18 cellular contexts compared by ENCODE assay signal in genomic region chr12:121294151-121294889, GRCh38. TPM values are rescaled to one million over a fixed set of nuclear protein-coding genes. Genes with fewer than 3 reads are reported as not detected.
A peak's percentile ranks its signal among the peaks of the same experiment; 100 is the strongest.
DNase-seq lines count a peak whose midpoint lies in the region; ATAC-seq, FAIRE-seq and TF ChIP-seq lines count a peak whose summit lies in the region.
"Had no signal": no experiment of that assay in that cellular context is flagged by ENCODE, and none has a peak within 500 bp of the region (broad histone marks: within the 10 kb centered on the region; RNA-seq: fewer than 3 reads in every experiment).

No MANE protein-coding gene starts in this region.

- no peaks in the 10 kb centered on the region for H3K9me3 Mint-ChIP-seq in activated T-cell treated with anti-CD3 and anti-CD28 coated beads, Interleukin-2, amount 50 U/mL, for 24 hours
- no peaks in the 10 kb centered on the region for H3K9me3 Mint-ChIP-seq in naive thymus-derived CD8-positive, alpha-beta T cell
- no peaks in the 10 kb centered on the region for H3K9me3 Mint-ChIP-seq in activated CD8-positive, alpha-beta memory T cell treated with anti-CD3 and anti-CD28 coated beads, Interleukin-2, amount 10 ng/mL, durations not matched to agents 7 days and 5 days (ENCODE audit: low read depth)
- H3K9me3 Mint-ChIP-seq: activated B cell treated with CpG ODN at 0.5 μM for 24 hours; CD8-positive, alpha-beta T cell; dendritic cell treated with granulocyte-macrophage colony-stimulating factor and Interleukin-4, amounts not matched to agents 40 ng/mL and 50 ng/mL, for 4 days had no signal

- no peak overlapping the region for H3K4me2 ChIP-seq in HCT116 (ENCODE audit: low read length)
- H3K4me2 ChIP-seq in GM12878 (ENCODE audit: control insufficient read depth, insufficient read depth), result peak overlapping the region; percentile 90

- no peak for ATAC-seq in HCT116
- no peak for ATAC-seq in GM12878
- no peak for ATAC-seq in naive thymus-derived CD8-positive, alpha-beta T cell
- no peak for ATAC-seq in activated CD8-positive, alpha-beta memory T cell treated with anti-CD3 and anti-CD28 coated beads, Interleukin-2, amount 10 ng/mL, durations not matched to agents 7 days and 5 days
- no peak for ATAC-seq in HG03039 (IDR thresholded peaks at IDR 0.05; ENCODE audit: unreplicated experiment)
- ATAC-seq: CD8-positive, alpha-beta T cell; right cardiac atrium; T-helper 17 cell had no signal

- no peak overlapping the region for H3K27ac ChIP-seq in HCT116 (ENCODE audit: low read depth, low read length)
- H3K27ac ChIP-seq in GM12878 (ENCODE audit: control insufficient read depth, insufficient read depth), result no peak overlapping the region

- H3K4me3 Mint-ChIP-seq in activated T-cell treated with anti-CD3 and anti-CD28 coated beads, Interleukin-2, amount 50 U/mL, for 24 hours, result peak overlapping the region; percentile 92
- H3K4me3 Mint-ChIP-seq in naive thymus-derived CD8-positive, alpha-beta T cell, result peak overlapping the region in 6 of 10 donors; percentile 28 to 56 (median 46)
- no peak overlapping the region for H3K4me3 Mint-ChIP-seq in activated CD8-positive, alpha-beta memory T cell treated with anti-CD3 and anti-CD28 coated beads, Interleukin-2, amount 10 ng/mL, durations not matched to agents 7 days and 5 days

- TF ChIP-seq RAD21 in HCT116 (IDR thresholded peaks at IDR 0.05; ENCODE audit: low read depth), result no peak
- no peak for TF ChIP-seq RAD21 in GM12878 (IDR thresholded peaks at IDR 0.05; ENCODE audit: insufficient read depth, low read depth, low read length)

- SMC1A ChIA-PET in GM12878 (lab: Charles Lee; ENCODE audit: uncharacterized antibody, unreplicated experiment), result interaction anchor here (1.1 to 2.7 kb wide), 2 partner anchors 22 to 36 kb away, joined by 3 to 20 read pairs; no protein-coding TSS in a partner anchor

- peaks cover 41% of the 10 kb centered on the region for H3K4me1 Mint-ChIP-seq in activated T-cell treated with anti-CD3 and anti-CD28 coated beads, Interleukin-2, amount 50 U/mL, for 24 hours (ENCODE audit: low read depth)
- H3K4me1 Mint-ChIP-seq in naive thymus-derived CD8-positive, alpha-beta T cell, result peaks cover 5 to 36% (median 28%) of the 10 kb centered on the region in 4 donors
- peaks cover 26% of the 10 kb centered on the region for H3K4me1 Mint-ChIP-seq in activated CD8-positive, alpha-beta memory T cell treated with anti-CD3 and anti-CD28 coated beads, Interleukin-2, amount 10 ng/mL, durations not matched to agents 7 days and 5 days

- H3K36me3 Mint-ChIP-seq in activated T-cell treated with anti-CD3 and anti-CD28 coated beads, Interleukin-2, amount 50 U/mL, for 24 hours (ENCODE audit: low read depth), result peaks cover 54% of the 10 kb centered on the region
- peaks cover 0 to 14% (median 5%) of the 10 kb centered on the region in 3 donors for H3K36me3 Mint-ChIP-seq in naive thymus-derived CD8-positive, alpha-beta T cell
- H3K36me3 Mint-ChIP-seq in activated CD8-positive, alpha-beta memory T cell treated with anti-CD3 and anti-CD28 coated beads, Interleukin-2, amount 10 ng/mL, durations not matched to agents 7 days and 5 days, result peaks cover 7% of the 10 kb centered on the region

- intact Hi-C loops in HCT116 (cut with micrococcal nuclease) (no loop called here), GM12878 (cut with micrococcal nuclease; ENCODE audit: unreplicated experiment) (no loop called here)

- peaks cover 3 to 19% of the 10 kb centered on the region in 2 experiments for H3K4me1 ChIP-seq in HCT116 (ENCODE audit: control insufficient read depth in 1 of 2, insufficient read depth in 2 of 2, low read length in 2 of 2)
- H3K4me1 ChIP-seq in GM12878 (ENCODE audit: control insufficient read depth, insufficient read depth, low read length), result peaks cover 13% of the 10 kb centered on the region

- RAD21 ChIA-PET in HCT116 (lab: Charles Lee; ENCODE audit: low non-redundant PET in 1 of 2, low total read pairs in 2 of 2, uncharacterized antibody in 2 of 2, unreplicated experiment in 2 of 2) (no interaction called here), GM12878 (lab: Charles Lee; ENCODE audit: unreplicated experiment) (interaction anchor here (1.3 to 2.8 kb wide), 3 partner anchors 9 to 40 kb away, joined by 3 to 15 read pairs (median 9); no protein-coding TSS in a partner anchor)

- no peak for TF ChIP-seq CTCF in HCT116 (IDR thresholded peaks at IDR 0.05 in 2 of 3, conservative IDR thresholded peaks at IDR 0.05 in 1 of 3; ENCODE audit: borderline replicate concordance in 1 of 3, insufficient read depth in 1 of 3, low read depth in 2 of 3, low read length in 2 of 3)
- no peak for TF ChIP-seq CTCF in GM12878 (IDR thresholded peaks at IDR 0.05 in 2 of 3, conservative IDR thresholded peaks at IDR 0.05 in 1 of 3; ENCODE audit: control insufficient read depth in 2 of 3, extremely low read depth in 1 of 3, insufficient read depth in 1 of 3, low read depth in 3 of 3, low read length in 3 of 3)

- H3K27ac Mint-ChIP-seq in activated T-cell treated with anti-CD3 and anti-CD28 coated beads, Interleukin-2, amount 50 U/mL, for 24 hours, result no peak overlapping the region
- peak overlapping the region in 1 of 10 donors; percentile 72 for H3K27ac Mint-ChIP-seq in naive thymus-derived CD8-positive, alpha-beta T cell
- H3K27ac Mint-ChIP-seq in activated CD8-positive, alpha-beta memory T cell treated with anti-CD3 and anti-CD28 coated beads, Interleukin-2, amount 10 ng/mL, durations not matched to agents 7 days and 5 days, result no peak overlapping the region
- H3K27ac Mint-ChIP-seq: activated B cell treated with CpG ODN at 0.5 μM for 24 hours; CD8-positive, alpha-beta T cell; T-helper 17 cell had no signal

- peaks cover 55% of the 10 kb centered on the region for H3K79me2 ChIP-seq in HCT116 (ENCODE audit: insufficient read depth, low read length)
- peaks cover 38% of the 10 kb centered on the region for H3K79me2 ChIP-seq in GM12878 (ENCODE audit: control insufficient read depth, insufficient read depth, low read length)

- TSS peak; percentile 40 for BruUV-seq in HCT116 (replicated peaks; lab: Mats Ljungman, UMichigan)
- TSS peak; percentile 56 for BruUV-seq in GM12878 (replicated peaks; lab: Mats Ljungman, UMichigan)

- H4K20me1 ChIP-seq in HCT116 (ENCODE audit: insufficient read depth) (peaks cover 4% of the 10 kb centered on the region; the same call in 1 of the 2 replicates), GM12878 (ENCODE audit: control insufficient read depth, insufficient read depth) (no peaks in the 10 kb centered on the region; the same call in 1 of the 2 replicates)

- TF ChIP-seq EP300 in GM12878 (IDR thresholded peaks at IDR 0.05; ENCODE audit: borderline replicate concordance in 1 of 2, control insufficient read depth in 1 of 2, low read depth in 2 of 2, low read length in 2 of 2), result no peak

- H3K27me3 ChIP-seq in HCT116 (ENCODE audit: insufficient read depth, low read length) (no peaks in the 10 kb centered on the region), GM12878 (replicated peaks in 1 of 2; ENCODE audit: control insufficient read depth in 2 of 2, insufficient read depth in 2 of 2, low read length in 1 of 2) (no peaks in the 10 kb centered on the region)

- H3K9me2 ChIP-seq in HCT116 (ENCODE audit: insufficient read depth), result no peaks in the 10 kb centered on the region

- DNase-seq in activated T-cell treated with anti-CD3 and anti-CD28 coated beads, Interleukin-2, amount 50 U/mL, for 24 hours, result no peak
- no peak for DNase-seq in activated T-cell treated with anti-CD3 and anti-CD28 coated beads, Interleukin-2, amount 50 U/mL, for 1 hour
- DNase-seq in HCT116 (ENCODE audit: low read depth, low spot score), result no peak
- no peak for DNase-seq in GM12878 (ENCODE audit: low read depth, low spot score)
- DNase-seq in naive thymus-derived CD8-positive, alpha-beta T cell, result no peak
- no peak for DNase-seq in activated CD8-positive, alpha-beta memory T cell treated with anti-CD3 and anti-CD28 coated beads, Interleukin-2, amount 50 U/mL, for 4 hours
- no peak for DNase-seq in activated CD8-positive, alpha-beta memory T cell treated with anti-CD3 and anti-CD28 coated beads, Interleukin-2, amount 10 ng/mL, durations not matched to agents 7 days and 5 days
- DNase-seq: activated B cell treated with CpG ODN at 0.5 μM for 24 hours; activated naive CD4-positive, alpha-beta T cell; CD8-positive, alpha-beta T cell; NCI-H1930; NCI-H446 treated with DMSO at 0.1 percent for 48 hours; SHP77; T-helper 17 cell had no signal

- H3K9me3 ChIP-seq in HCT116 (ENCODE audit: control insufficient read depth in 1 of 2, insufficient read depth in 1 of 2, low read depth in 1 of 2, low read length in 2 of 2) (no peaks in the 10 kb centered on the region), GM12878 (replicated peaks; ENCODE audit: control insufficient read depth, insufficient read depth, low read length) (no peaks in the 10 kb centered on the region)

- no peak for FAIRE-seq in GM12878 (lab: Jason Lieb, UNC)
- FAIRE-seq: A204.1 had no signal

- WGBS in GM12878 (ENCODE audit: insufficient coverage, insufficient replicate concordance, low lambda C conversion rate, missing lambda C conversion rate), result 86% methylated on average over 9 of the region's 10 CpGs

- H3K27me3 Mint-ChIP-seq in activated T-cell treated with anti-CD3 and anti-CD28 coated beads, Interleukin-2, amount 50 U/mL, for 24 hours, result no peaks in the 10 kb centered on the region
- H3K27me3 Mint-ChIP-seq in naive thymus-derived CD8-positive, alpha-beta T cell, result no peaks in the 10 kb centered on the region
- H3K27me3 Mint-ChIP-seq in activated CD8-positive, alpha-beta memory T cell treated with anti-CD3 and anti-CD28 coated beads, Interleukin-2, amount 10 ng/mL, durations not matched to agents 7 days and 5 days, result no peaks in the 10 kb centered on the region
- H3K27me3 Mint-ChIP-seq: activated B cell treated with CpG ODN at 0.5 μM for 24 hours; dendritic cell treated with granulocyte-macrophage colony-stimulating factor and Interleukin-4, amounts not matched to agents 40 ng/mL and 50 ng/mL, for 4 days; T-helper 17 cell had no signal

- in situ Hi-C loops in GM12878 (cut with MboI), result no loop called here

- H3K36me3 ChIP-seq in HCT116 (ENCODE audit: control insufficient read depth in 1 of 2, insufficient read depth in 2 of 2, low read length in 2 of 2) (0 out of 4 replicates have a peak, but pooled peaks cover 0 to 3% of the 10 kb centered on the region in 2 experiments), GM12878 (ENCODE audit: control insufficient read depth in 2 of 2, insufficient read depth in 2 of 2, low read length in 1 of 2) (peaks cover 0 to 8% of the 10 kb centered on the region in 2 experiments; a peak in 1 of 4 replicates)

- H2AFZ ChIP-seq in HCT116 (ENCODE audit: low read depth, low read length, poor library complexity, severe bottlenecking) (no peak overlapping the region), GM12878 (ENCODE audit: control insufficient read depth, low read depth, low read length) (no peak overlapping the region)

- no peak for TF ChIP-seq POLR2A in HCT116 (IDR thresholded peaks at IDR 0.05; ENCODE audit: borderline replicate concordance, extremely low read depth, insufficient read depth, insufficient read length)
- TF ChIP-seq POLR2A in GM12878 (IDR thresholded peaks at IDR 0.05; ENCODE audit: low read depth, low read length), result no peak

- H3K9ac ChIP-seq in HCT116 (ENCODE audit: low read length) (no peak overlapping the region), GM12878 (ENCODE audit: control insufficient read depth, insufficient read depth, low read length) (no peak overlapping the region)

- POLR2A ChIA-PET in HCT116 (lab: Charles Lee) (no interaction called here), GM12878 (lab: Charles Lee) (interaction anchor here (1.2 to 1.9 kb wide), 3 partner anchors 9 to 58 kb away, joined by 3 to 9 read pairs (median 9); partner anchors contain the start of gene ANAPC5)
- POLR2A ChIA-PET in naive thymus-derived CD8-positive, alpha-beta T cell (lab: Charles Lee), result interaction anchor here (1.7 kb wide), 1 partner anchor 54 kb away, joined by 8 read pairs; no protein-coding TSS in a partner anchor

- H3K4me3 ChIP-seq in HCT116 (replicated peaks in 1 of 2; ENCODE audit: low read depth in 1 of 2, low read length in 2 of 2) (no peak overlapping the region), GM12878 (0 out of 2 replicates have a peak overlapping the region, but pooled peaks have one; percentile 10)

- CTCF ChIA-PET in HCT116 (lab: Charles Lee), result no interaction called here
- CTCF ChIA-PET in GM12878 (lab: Yijun Ruan, JAX), result interaction anchor here (0.7 to 1.9 kb wide), 4 partner anchors 9 to 50 kb away, joined by 3 to 4 read pairs (median 4); no protein-coding TSS in a partner anchor
- CTCF ChIA-PET in activated CD8-positive, alpha-beta memory T cell treated with anti-CD3 and anti-CD28 coated beads, Interleukin-2, amount 10 ng/mL, durations not matched to agents 7 days and 5 days (lab: Charles Lee), result interaction anchor here (2.0 kb wide), 1 partner anchor 29 kb away, joined by 6 read pairs; no protein-coding TSS in a partner anchor

RNA-seq across cellular contexts. Expression of gene CAMKK2, which starts 2.2 kb away (rescaled TPM):
- 33.8 TPM for total RNA-seq in HCT116 (2021; ENCODE audit: unreplicated experiment)
- 18.5 and 23.1 TPM in 2 replicates for polyA plus RNA-seq in HCT116 (2012)
- 45.5 and 50.6 TPM in 2 replicates for total RNA-seq in GM12878 (2013; cell fraction: nucleolus; rRNA removed)
- 25.0 and 28.5 TPM in 2 replicates for total RNA-seq in GM12878 (2014; rRNA removed)
- 17.1 and 17.7 TPM in 2 replicates for total RNA-seq in GM12878 (2014; rRNA removed; fragmentation: Illumina TruSeq; extraction: Trizol)
- total RNA-seq in GM12878 (2021), result 37.7 and 38.3 TPM in 2 replicates
- 11.2 TPM for polyA plus RNA-seq in GM12878 (2011; ENCODE audit: low read depth)
- 34.8 and 40.6 TPM in 2 replicates for polyA plus RNA-seq in GM12878 (2011; rRNA removed)
- polyA plus RNA-seq in GM12878 (2011; cell fraction: cytosol; rRNA removed), result 48.6 and 50.5 TPM in 2 replicates
- 76.2 and 79.0 TPM in 2 replicates for polyA plus RNA-seq in GM12878 (2011; cell fraction: nucleus; rRNA removed)
- polyA plus RNA-seq in GM12878 (2012), result 17.3 and 19.6 TPM in 2 replicates
- polyA plus RNA-seq in GM12878 (2014; fragmentation: Illumina TruSeq; extraction: Trizol), result 26.5 and 28.8 TPM in 2 replicates
- 1 to 10 TPM; 5.2 to 5.3 TPM for polyA plus RNA-seq in GM12878 (2014; fragmentation: Nextera tagmentation; extraction: Ambion mirVana)
- polyA plus RNA-seq in GM12878 (2014; rRNA removed), result 33.0 and 35.3 TPM in 2 replicates
- polyA plus RNA-seq in GM12878 (2016; fragmentation: Nextera tagmentation; extraction: Ambion mirVana), result 10 to 100 TPM; 23.7 to 24.8 TPM
- 46.7 and 58.2 TPM in 2 replicates for polyA minus RNA-seq in GM12878 (2011; rRNA and poly(A)+ RNA removed)
- polyA minus RNA-seq in GM12878 (2011; cell fraction: cytosol; rRNA and poly(A)+ RNA removed), result 18.5 and 23.1 TPM in 2 replicates
- 29.7 and 44.9 TPM in 2 replicates for polyA minus RNA-seq in GM12878 (2011; cell fraction: nucleus; rRNA and poly(A)+ RNA removed)
- 10 to 100 TPM; 14.1 to 15.1 TPM for total RNA-seq in naive thymus-derived CD8-positive, alpha-beta T cell
- 10 to 100 TPM; 10.0 to 15.5 (median 14.0) TPM for polyA plus RNA-seq in naive thymus-derived CD8-positive, alpha-beta T cell
- 10 to 100 TPM; 34.1 to 37.4 TPM for total RNA-seq in activated CD8-positive, alpha-beta memory T cell treated with anti-CD3 and anti-CD28 coated beads, Interleukin-2, amount 10 ng/mL, durations not matched to agents 7 days and 5 days

RNA-seq across cellular contexts. Expression of gene ANAPC5, which starts 57.9 kb away (rescaled TPM):
- total RNA-seq in HCT116 (2021; ENCODE audit: unreplicated experiment), result 112 TPM
- 86.0 and 98.5 TPM in 2 replicates for polyA plus RNA-seq in HCT116 (2012)
- total RNA-seq in GM12878 (2013; cell fraction: nucleolus; rRNA removed), result 563 and 606 TPM in 2 replicates
- total RNA-seq in GM12878 (2014; rRNA removed), result 166 and 180 TPM in 2 replicates
- 139 and 144 TPM in 2 replicates for total RNA-seq in GM12878 (2014; rRNA removed; fragmentation: Illumina TruSeq; extraction: Trizol)
- 114 and 132 TPM in 2 replicates for total RNA-seq in GM12878 (2021)
- polyA plus RNA-seq in GM12878 (2011; ENCODE audit: low read depth), result 94.2 TPM
- 205 and 226 TPM in 2 replicates for polyA plus RNA-seq in GM12878 (2011; rRNA removed)
- polyA plus RNA-seq in GM12878 (2011; cell fraction: cytosol; rRNA removed), result 179 and 212 TPM in 2 replicates
- polyA plus RNA-seq in GM12878 (2011; cell fraction: nucleus; rRNA removed), result 418 and 443 TPM in 2 replicates
- polyA plus RNA-seq in GM12878 (2012), result 77.8 and 90.8 TPM in 2 replicates
- polyA plus RNA-seq in GM12878 (2014; fragmentation: Illumina TruSeq; extraction: Trizol), result 167 and 199 TPM in 2 replicates
- 100 to 1,000 TPM; 102 to 142 TPM for polyA plus RNA-seq in GM12878 (2014; fragmentation: Nextera tagmentation; extraction: Ambion mirVana)
- 165 TPM in 2 replicates for polyA plus RNA-seq in GM12878 (2014; rRNA removed)
- polyA plus RNA-seq in GM12878 (2016; fragmentation: Nextera tagmentation; extraction: Ambion mirVana), result 100 to 1,000 TPM; 219 to 227 TPM
- polyA minus RNA-seq in GM12878 (2011; rRNA and poly(A)+ RNA removed), result 190 and 219 TPM in 2 replicates
- 56.1 and 67.0 TPM in 2 replicates for polyA minus RNA-seq in GM12878 (2011; cell fraction: cytosol; rRNA and poly(A)+ RNA removed)
- polyA minus RNA-seq in GM12878 (2011; cell fraction: nucleus; rRNA and poly(A)+ RNA removed), result 119 and 191 TPM in 2 replicates
- total RNA-seq in naive thymus-derived CD8-positive, alpha-beta T cell, result 100 to 1,000 TPM; 133 to 148 TPM
- 100 to 1,000 TPM in 2 of 3 donors, 10 to 100 TPM in 1; 91.2 to 150 (median 135) TPM for polyA plus RNA-seq in naive thymus-derived CD8-positive, alpha-beta T cell
- 100 to 1,000 TPM; 138 to 157 TPM for total RNA-seq in activated CD8-positive, alpha-beta memory T cell treated with anti-CD3 and anti-CD28 coated beads, Interleukin-2, amount 10 ng/mL, durations not matched to agents 7 days and 5 days
